ENCODE assay signal across 17 cellular contexts in the genomic region with DNA sequence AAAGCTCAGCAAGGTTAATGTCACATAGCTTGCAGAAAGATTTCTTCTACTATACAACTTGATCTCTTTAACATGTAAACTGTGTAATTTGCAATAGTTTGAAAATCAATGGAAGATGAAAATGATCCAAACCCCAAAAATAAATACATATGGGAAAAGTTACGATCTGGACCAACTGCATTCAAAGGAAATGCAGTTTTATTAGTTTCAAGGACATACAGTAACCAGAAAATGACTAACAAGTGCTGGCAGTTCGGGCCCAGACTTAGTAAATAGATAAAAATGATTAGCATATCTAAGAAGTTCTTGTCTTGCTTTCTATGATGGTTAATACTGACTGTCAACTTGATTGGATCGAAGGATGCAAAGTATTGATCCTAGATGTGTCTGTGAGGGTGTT. TPM values are rescaled to one million over a fixed set of nuclear protein-coding genes. Genes with fewer than 3 reads are reported as not detected.
DNase-seq lines count a peak whose midpoint lies in the region; ATAC-seq and TF ChIP-seq lines count a peak whose summit lies in the region.
"Had no signal": no experiment of that assay in that cellular context is flagged by ENCODE, and none has a peak within 500 bp of the region (broad histone marks: within the 10 kb centered on the region; RNA-seq: fewer than 3 reads in every experiment).

No MANE protein-coding gene starts in this region.

- H3K36me3 ChIP-seq in adipocyte (ENCODE audit: control insufficient read depth, insufficient read depth, low read length, severe bottlenecking) (no peaks in the 10 kb centered on the region), psoas muscle (ENCODE audit: insufficient read depth in 1 of 2, low read depth in 1 of 2) (no peaks in the 10 kb centered on the region)
- H3K36me3 ChIP-seq: BLaER1, neural progenitor cell, SJCRH30 had no signal

- peaks cover 40% of the 10 kb centered on the region for H3K4me1 ChIP-seq in adipocyte (ENCODE audit: control insufficient read depth, insufficient read depth, low read length)
- no peaks in the 10 kb centered on the region for H3K4me1 ChIP-seq in psoas muscle
- H3K4me1 ChIP-seq: neural progenitor cell had no signal

- intact Hi-C loops in psoas muscle (cut with DNase I), result no loop called here

- peak overlapping the region; percentile 76 for H3K27ac Mint-ChIP-seq in activated T-cell treated with anti-CD3 and anti-CD28 coated beads, Interleukin-2, amount 50 U/mL, for 72 hours
- peak overlapping the region; percentile 77 for H3K27ac Mint-ChIP-seq in stimulated activated effector memory CD8-positive, alpha-beta T cell treated with anti-CD3 and anti-CD28 coated beads, Interleukin-12 subunit alpha, Interleukin-12 subunit beta, amount 100 ng/mL, for 72 hours
- H3K27ac Mint-ChIP-seq: neural progenitor cell, T-helper 17 cell had no signal

- TF ChIP-seq CTCF in fibroblast of mammary gland (conservative IDR thresholded peaks at IDR 0.05; ENCODE audit: control insufficient read depth, insufficient read depth, low read depth, low read length), result no peak
- no peak for TF ChIP-seq CTCF in psoas muscle (IDR thresholded peaks at IDR 0.05)

- no peaks in the 10 kb centered on the region for H3K9me3 Mint-ChIP-seq in activated T-cell treated with anti-CD3 and anti-CD28 coated beads, Interleukin-2, amount 50 U/mL, for 72 hours
- no peaks in the 10 kb centered on the region for H3K9me3 Mint-ChIP-seq in activated T-cell treated with anti-CD3 and anti-CD28 coated beads, Interleukin-2, amount 50 U/mL, for 4 hours
- no peaks in the 10 kb centered on the region for H3K9me3 Mint-ChIP-seq in stimulated activated effector memory CD8-positive, alpha-beta T cell treated with anti-CD3 and anti-CD28 coated beads, Interleukin-12 subunit alpha, Interleukin-12 subunit beta, amount 100 ng/mL, for 72 hours
- H3K9me3 Mint-ChIP-seq: neural progenitor cell had no signal

- peak overlapping the region in 1 of 2 donors; percentile 75 for H3K4me3 Mint-ChIP-seq in activated T-cell treated with anti-CD3 and anti-CD28 coated beads, Interleukin-2, amount 50 U/mL, for 72 hours
- H3K4me3 Mint-ChIP-seq in activated T-cell treated with anti-CD3 and anti-CD28 coated beads, Interleukin-2, amount 50 U/mL, for 4 hours, result no peak overlapping the region
- no peak overlapping the region for H3K4me3 Mint-ChIP-seq in stimulated activated effector memory CD8-positive, alpha-beta T cell treated with anti-CD3 and anti-CD28 coated beads, Interleukin-12 subunit alpha, Interleukin-12 subunit beta, amount 100 ng/mL, for 72 hours
- H3K4me3 Mint-ChIP-seq: neural progenitor cell, T-helper 17 cell had no signal

- peak overlapping the region; percentile 26 for H3K9ac ChIP-seq in adipocyte (ENCODE audit: low read length)
- H3K9ac ChIP-seq: BLaER1, neural progenitor cell had no signal

- no peak overlapping the region for H3K27ac ChIP-seq in psoas muscle
- H3K27ac ChIP-seq: BLaER1, neural progenitor cell, SJCRH30 had no signal

- no peaks in the 10 kb centered on the region for H3K27me3 Mint-ChIP-seq in activated T-cell treated with anti-CD3 and anti-CD28 coated beads, Interleukin-2, amount 50 U/mL, for 72 hours (ENCODE audit: low read depth)
- H3K27me3 Mint-ChIP-seq in activated T-cell treated with anti-CD3 and anti-CD28 coated beads, Interleukin-2, amount 50 U/mL, for 4 hours (ENCODE audit: low read depth), result no peaks in the 10 kb centered on the region
- H3K27me3 Mint-ChIP-seq: T-helper 17 cell had no signal

- H3K27me3 ChIP-seq in adipocyte (replicated peaks; ENCODE audit: control insufficient read depth, insufficient read depth, low read length) (no peaks in the 10 kb centered on the region), psoas muscle (ENCODE audit: insufficient read depth in 3 of 3, low read length in 2 of 3) (no peaks in the 10 kb centered on the region)
- H3K27me3 ChIP-seq: BLaER1, neural progenitor cell, SJCRH30 had no signal

- 86 to 94% (median 88%) methylated on average over 3 of the region's 3 CpGs for WGBS in psoas muscle, 3 donors

- peaks cover 53% of the 10 kb centered on the region for H3K4me1 Mint-ChIP-seq in activated T-cell treated with anti-CD3 and anti-CD28 coated beads, Interleukin-2, amount 50 U/mL, for 72 hours (ENCODE audit: low read depth)
- H3K4me1 Mint-ChIP-seq in activated T-cell treated with anti-CD3 and anti-CD28 coated beads, Interleukin-2, amount 50 U/mL, for 4 hours (ENCODE audit: low read depth), result peaks cover 20% of the 10 kb centered on the region
- peaks cover 49% of the 10 kb centered on the region for H3K4me1 Mint-ChIP-seq in stimulated activated effector memory CD8-positive, alpha-beta T cell treated with anti-CD3 and anti-CD28 coated beads, Interleukin-12 subunit alpha, Interleukin-12 subunit beta, amount 100 ng/mL, for 72 hours

- peaks cover 0 to 2% of the 10 kb centered on the region in 2 donors for H3K36me3 Mint-ChIP-seq in activated T-cell treated with anti-CD3 and anti-CD28 coated beads, Interleukin-2, amount 50 U/mL, for 72 hours (ENCODE audit: insufficient read depth in 2 of 2)
- peaks cover 9% of the 10 kb centered on the region for H3K36me3 Mint-ChIP-seq in activated T-cell treated with anti-CD3 and anti-CD28 coated beads, Interleukin-2, amount 50 U/mL, for 4 hours (ENCODE audit: insufficient read depth)
- no peaks in the 10 kb centered on the region for H3K36me3 Mint-ChIP-seq in stimulated activated effector memory CD8-positive, alpha-beta T cell treated with anti-CD3 and anti-CD28 coated beads, Interleukin-12 subunit alpha, Interleukin-12 subunit beta, amount 100 ng/mL, for 72 hours
- H3K36me3 Mint-ChIP-seq: neural progenitor cell had no signal

- no peak for ATAC-seq in activated T-cell treated with anti-CD3 and anti-CD28 coated beads, Interleukin-2, amount 50 U/mL, for 72 hours (replicated peaks in 1 of 2)
- no peak for ATAC-seq in activated T-cell treated with anti-CD3 and anti-CD28 coated beads, Interleukin-2, amount 50 U/mL, for 4 hours
- no peak for ATAC-seq in stimulated activated effector memory CD8-positive, alpha-beta T cell treated with anti-CD3 and anti-CD28 coated beads, Interleukin-12 subunit alpha, Interleukin-12 subunit beta, amount 100 ng/mL, for 72 hours
- ATAC-seq in GM18861 (IDR thresholded peaks at IDR 0.05; ENCODE audit: unreplicated experiment), result no peak
- no peak for ATAC-seq in psoas muscle
- ATAC-seq: left ventricle myocardium superior, mucosa of descending colon, T-helper 17 cell had no signal

- peak overlapping the region; percentile 3 for H3K4me3 ChIP-seq in adipocyte (ENCODE audit: low read length)
- H3K4me3 ChIP-seq in fibroblast of mammary gland (ENCODE audit: control insufficient read depth, low read depth, low read length), result no peak overlapping the region
- no peak overlapping the region for H3K4me3 ChIP-seq in psoas muscle
- H3K4me3 ChIP-seq: BLaER1, mucosa of descending colon, neural progenitor cell, SJCRH30 had no signal

- H3K9me3 ChIP-seq in adipocyte (ENCODE audit: control insufficient read depth, low read length) (no peaks in the 10 kb centered on the region), psoas muscle (no peaks in the 10 kb centered on the region)
- H3K9me3 ChIP-seq: BLaER1, mucosa of descending colon, SJCRH30 had no signal

- no peak for DNase-seq in activated T-cell treated with anti-CD3 and anti-CD28 coated beads, Interleukin-2, amount 50 U/mL, for 72 hours
- DNase-seq in activated T-cell treated with anti-CD3 and anti-CD28 coated beads, Interleukin-2, amount 50 U/mL, for 4 hours, result no peak
- DNase-seq in adipocyte (ENCODE audit: low read depth) (no peak), fibroblast of mammary gland (ENCODE audit: low read depth) (peak; percentile 68), germinal center (ENCODE audit: low spot score) (no peak), psoas muscle (no peak)
- DNase-seq in stimulated activated effector memory CD8-positive, alpha-beta T cell treated with anti-CD3 and anti-CD28 coated beads, Interleukin-12 subunit alpha, Interleukin-12 subunit beta, amount 100 ng/mL, for 72 hours (ENCODE audit: low spot score in 2 of 2), result no peak
- DNase-seq: left ventricle myocardium superior, mucosa of descending colon, NCI-H187, NCI-H748 treated with DMSO at 0.1 percent for 48 hours, substantia nigra, T-helper 17 cell had no signal

RNA-seq across cellular contexts. Expression of a gene that starts 37.3 kb away (rescaled TPM):
- 1 to 10 TPM; 1.0 to 1.7 TPM for total RNA-seq in activated T-cell treated with anti-CD3 and anti-CD28 coated beads, Interleukin-2, amount 50 U/mL, for 72 hours
- under 1 TPM; 0.30 to 0.68 (median 0.50) TPM for total RNA-seq in activated T-cell treated with anti-CD3 and anti-CD28 coated beads, Interleukin-2, amount 50 U/mL, for 4 hours
- under 1 TPM in 3 of 4 donors, not detected in 1; 0.30 to 0.79 (median 0.42) TPM for total RNA-seq in psoas muscle
- under 1 TPM in 2 of 3 donors, not detected in 1; 0.12 to 0.32 TPM for polyA plus RNA-seq in psoas muscle
